In genomic region chr2:178927173-178927572, GRCh38 we compare ENCODE assay signal across 1 cellular context.
TF ChIP-seq lines count a peak whose summit lies in the region.

No MANE protein-coding gene starts in this region.

TF ChIP-seq in GM23338, 12 proteins besides CTCF, POLR2A, EP300 and RAD21 (continued from another document):
- TF ChIP-seq REST (IDR thresholded peaks at IDR 0.05; ENCODE audit: unreplicated experiment) (no peak), ZNF114 (CRISPR knock-in tag; IDR thresholded peaks at IDR 0.05) (no peak), JUNB (IDR thresholded peaks at IDR 0.05; ENCODE audit: unreplicated experiment) (no peak), ZNF331 (CRISPR knock-in tag; IDR thresholded peaks at IDR 0.05; ENCODE audit: low read depth) (no peak), EZH2phosphoT487 (IDR thresholded peaks at IDR 0.05; ENCODE audit: unreplicated experiment) (no peak), POLR2AphosphoS5 (IDR thresholded peaks at IDR 0.05; ENCODE audit: low read depth) (no peak), EZH2 (IDR thresholded peaks at IDR 0.05; ENCODE audit: low read depth, unreplicated experiment) (no peak), STAT1 (IDR thresholded peaks at IDR 0.05; ENCODE audit: unreplicated experiment) (no peak)
